In the genomic region with DNA sequence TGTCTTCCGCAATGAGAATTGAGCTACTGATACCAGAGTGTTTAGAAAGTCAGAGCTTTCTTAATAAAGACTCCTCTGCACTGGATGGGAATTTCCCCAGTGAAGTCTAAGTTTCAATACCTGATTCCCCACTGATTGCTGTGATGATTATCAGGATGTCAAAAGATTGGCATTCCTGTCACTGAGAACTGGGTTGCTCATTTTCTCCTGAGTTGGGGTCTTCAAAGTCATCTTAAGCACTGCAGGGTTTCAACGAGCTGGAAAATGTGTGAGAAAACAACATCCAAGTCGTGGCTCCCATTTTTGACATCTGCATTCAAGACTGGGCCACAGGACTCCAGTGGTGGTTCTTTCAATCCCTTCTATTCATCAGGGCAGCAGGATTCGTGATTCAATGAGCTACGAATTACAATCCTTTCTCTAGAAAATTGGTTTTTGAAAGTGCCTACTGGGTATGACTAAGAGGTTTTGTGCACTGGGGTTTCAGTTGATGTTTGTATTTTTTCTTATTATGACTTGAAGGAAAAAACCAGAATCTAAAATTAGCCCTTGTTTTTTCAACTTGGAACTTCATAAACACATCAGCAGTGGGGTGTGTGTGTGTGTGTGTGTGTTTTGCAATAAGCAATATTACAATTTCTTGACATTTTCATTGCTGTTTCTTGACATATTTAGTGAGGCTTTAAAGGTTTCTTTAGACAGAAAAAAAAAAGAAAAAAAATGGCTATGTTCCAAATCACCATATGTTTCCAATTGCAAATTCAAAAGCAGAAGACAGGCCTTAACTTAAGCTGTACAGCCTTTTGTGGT, we compare ENCODE assay signal across 8 cellular contexts.
DNase-seq lines count a peak whose midpoint lies in the region; ATAC-seq lines count a peak whose summit lies in the region.

No MANE protein-coding gene starts in this region.

- no peaks in the 10 kb centered on the region for H3K4me1 ChIP-seq in rectal smooth muscle tissue (ENCODE audit: control insufficient read depth, insufficient read depth, low read length)
- no peaks in the 10 kb centered on the region for H3K4me1 ChIP-seq in Karpas-422 (ENCODE audit: low read length)

- no peaks in the 10 kb centered on the region for H3K9me3 ChIP-seq in Karpas-422 (ENCODE audit: low read length)

- no peak overlapping the region for H3K4me2 ChIP-seq in Karpas-422 (ENCODE audit: low read depth, low read length, poor library complexity, severe bottlenecking)

- no peaks in the 10 kb centered on the region for H3K9me2 ChIP-seq in Karpas-422 (replicated peaks; ENCODE audit: insufficient read depth, low read length)

- no peaks in the 10 kb centered on the region for H4K20me1 ChIP-seq in Karpas-422 (ENCODE audit: insufficient read depth, low read depth, low read length)

- H3K36me3 ChIP-seq in rectal smooth muscle tissue (ENCODE audit: control insufficient read depth, insufficient read depth, low read length) (no peaks in the 10 kb centered on the region), Karpas-422 (ENCODE audit: insufficient read depth, low read length) (no peaks in the 10 kb centered on the region)

- H2AFZ ChIP-seq in Karpas-422 (ENCODE audit: low read length), result no peak overlapping the region

- peak; percentile 68 for DNase-seq in activated CD8-positive, alpha-beta memory T cell treated with anti-CD3 and anti-CD28 coated beads for 24 hours
- no peak for DNase-seq in activated CD8-positive, alpha-beta memory T cell treated with anti-CD3 and anti-CD28 coated beads, Interleukin-2, amount 50 U/mL, for 48 hours
- peak; percentile 2 for DNase-seq in activated T-helper 9 cell treated with anti-CD3 and anti-CD28 coated beads, Interleukin-2, amount 50 U/mL, for 16 hours (ENCODE audit: low read depth)
- no peak for DNase-seq in Karpas-422
- DNase-seq in superior temporal gyrus (ENCODE audit: extremely low spot score), result no peak
- no peak for DNase-seq in posterior cingulate gyrus

- no peaks in the 10 kb centered on the region for H3K79me2 ChIP-seq in Karpas-422 (ENCODE audit: low read length)

- H3K27ac ChIP-seq in rectal smooth muscle tissue (ENCODE audit: low read depth, low read length) (peak overlapping the region; percentile 21), Karpas-422 (ENCODE audit: low read length) (no peak overlapping the region)

- H3K27me3 ChIP-seq in rectal smooth muscle tissue (ENCODE audit: control insufficient read depth, insufficient read depth, low read length) (no peaks in the 10 kb centered on the region), Karpas-422 (ENCODE audit: low read length) (no peaks in the 10 kb centered on the region; the same call in 1 of the 2 replicates)

- ATAC-seq in HG02973 (IDR thresholded peaks at IDR 0.05; ENCODE audit: unreplicated experiment), result peak; percentile 94

- H3K9ac ChIP-seq in rectal smooth muscle tissue (ENCODE audit: low read length) (no peak overlapping the region), Karpas-422 (ENCODE audit: low read length) (no peak overlapping the region)

- intact Hi-C loops in posterior cingulate gyrus (cut with DNase I), result no loop called here

- H3K4me3 ChIP-seq in rectal smooth muscle tissue (ENCODE audit: low read length) (no peak overlapping the region), Karpas-422 (ENCODE audit: low read length) (no peak overlapping the region)

Comparison
In these comparisons a context has a peak if more than half of its experiments do, and no peak if none do; other contexts are left out.
1. DNase-seq: peak in activated CD8-positive, alpha-beta memory T cell treated with anti-CD3 and anti-CD28 coated beads for 24 hours (single experiment) and activated T-helper 9 cell treated with anti-CD3 and anti-CD28 coated beads, Interleukin-2, amount 50 U/mL, for 16 hours (single experiment); none in activated CD8-positive, alpha-beta memory T cell treated with anti-CD3 and anti-CD28 coated beads, Interleukin-2, amount 50 U/mL, for 48 hours (single experiment), Karpas-422 (single experiment), superior temporal gyrus (single experiment) and posterior cingulate gyrus (0 of 10).